In genomic region chr19:879711-880438, GRCh38 we compare ENCODE assay signal across 31 cellular contexts. TPM values are rescaled to one million over a fixed set of nuclear protein-coding genes. Genes with fewer than 3 reads are reported as not detected.
A peak's percentile ranks its signal among the peaks of the same experiment; 100 is the strongest.
DNase-seq lines count a peak whose midpoint lies in the region; ATAC-seq, FAIRE-seq and TF ChIP-seq lines count a peak whose summit lies in the region.
"Had no signal": no experiment of that assay in that cellular context is flagged by ENCODE, and none has a peak within 500 bp of the region (broad histone marks: within the 10 kb centered on the region; RNA-seq: fewer than 3 reads in every experiment).

No MANE protein-coding gene starts in this region.

- H3K4me3 Mint-ChIP-seq in T-helper 17 cell = no peak overlapping the region
- H3K4me3 Mint-ChIP-seq: CD14-positive monocyte; CD8-positive, alpha-beta memory T cell had no signal

- no peak overlapping the region for H3K27ac Mint-ChIP-seq in T-helper 17 cell

- TF ChIP-seq POLR2A in GM12891 (IDR thresholded peaks at IDR 0.05; ENCODE audit: low read depth, low read length) = no peak

- no CpG with 5 or more reads among the region's 37 CpGs for WGBS in neuronal stem cell (ENCODE audit: extremely low coverage in 2 of 2, insufficient read length in 2 of 2, insufficient replicate concordance in 1 of 2), 2 donors

- no peaks in the 10 kb centered on the region for H3K4me1 Mint-ChIP-seq in T-helper 17 cell
- H3K4me1 Mint-ChIP-seq: CD14-positive monocyte had no signal

- CTCF ChIA-PET in RWPE1 (lab: Yijun Ruan, JAX) = interaction anchor here (0.6 kb wide), 2 partner anchors 42 to 730 kb away, joined by 4 read pairs; no protein-coding TSS in a partner anchor

- FAIRE-seq in GM12891 (lab: Jason Lieb, UNC) (peak; percentile 60), kidney (lab: Jason Lieb, UNC) (no peak)
- FAIRE-seq: GM12892, RCC 7860 had no signal

- peaks cover 12% of the 10 kb centered on the region for H3K79me1 ChIP-seq in neuronal stem cell (ENCODE audit: low read depth, low read length)

- H3K9me3 ChIP-seq in kidney (ENCODE audit: control insufficient read depth in 1 of 2, low read length in 2 of 2) (no peaks in the 10 kb centered on the region), neuronal stem cell (replicated peaks in 1 of 2; ENCODE audit: control insufficient read depth in 2 of 2, insufficient read depth in 1 of 2, low read depth in 1 of 2, low read length in 2 of 2) (peaks cover 0 to 6% of the 10 kb centered on the region in 2 donors), T-helper 17 cell (ENCODE audit: control insufficient read depth, low read length, poor library complexity, severe bottlenecking) (no peaks in the 10 kb centered on the region)
- H3K9me3 ChIP-seq: BE2C had no signal

- no peak overlapping the region for H2AK5ac ChIP-seq in neuronal stem cell (ENCODE audit: low read depth, low read length)

- H2AFZ ChIP-seq in neuronal stem cell (ENCODE audit: low read length) = no peak overlapping the region
- H2AFZ ChIP-seq: GM23248 had no signal

- peaks cover 2 to 17% of the 10 kb centered on the region in 2 donors for H3K36me3 ChIP-seq in kidney (ENCODE audit: control insufficient read depth in 1 of 2, insufficient read depth in 2 of 2, low read length in 2 of 2)
- H3K36me3 ChIP-seq in neuronal stem cell (replicated peaks in 1 of 2; ENCODE audit: control insufficient read depth in 2 of 2, insufficient read depth in 2 of 2, low read length in 2 of 2) = peaks cover 53 to 76% of the 10 kb centered on the region in 2 donors

- POLR2A ChIA-PET in RWPE1 (lab: Yijun Ruan, JAX; ENCODE audit: low non-redundant PET) = interaction anchor here (0.5 to 0.6 kb wide), 2 partner anchors 11 to 17 kb away, joined by 4 read pairs; no protein-coding TSS in a partner anchor

- no peak overlapping the region for H3K9ac ChIP-seq in kidney (ENCODE audit: low read length in 2 of 2)
- H3K9ac ChIP-seq in neuronal stem cell (ENCODE audit: low read depth, low read length, poor library complexity) = no peak overlapping the region
- H3K9ac ChIP-seq: GM23248 had no signal

- H4K91ac ChIP-seq in neuronal stem cell (ENCODE audit: low read depth, low read length, poor library complexity) = no peak overlapping the region

- H3K18ac ChIP-seq in neuronal stem cell (ENCODE audit: low read length) = no peak overlapping the region

- no peak for TF ChIP-seq CTCF in RWPE1 (conservative IDR thresholded peaks at IDR 0.05; ENCODE audit: low read depth)
- no peak for TF ChIP-seq CTCF in kidney (IDR thresholded peaks at IDR 0.05; ENCODE audit: borderline replicate concordance, extremely low read depth, insufficient read depth)

- no peak overlapping the region for H2BK12ac ChIP-seq in neuronal stem cell (ENCODE audit: low read length)

- peak overlapping the region; percentile 85 for H3K23ac ChIP-seq in neuronal stem cell (ENCODE audit: low read depth, low read length, poor library complexity)

- no peak overlapping the region for H4K8ac ChIP-seq in neuronal stem cell (ENCODE audit: low read depth, low read length)

- 0 out of 2 replicates have a peak overlapping the region, but pooled peaks have one; percentile 13 for H3K27ac ChIP-seq in RWPE1
- no peak overlapping the region for H3K27ac ChIP-seq in kidney (ENCODE audit: low read depth in 2 of 2, low read length in 2 of 2)
- no peak overlapping the region for H3K27ac ChIP-seq in neuronal stem cell (replicated peaks; ENCODE audit: low read length)
- H3K27ac ChIP-seq: GM23248, HL-60 had no signal

- no peak overlapping the region for H3K4ac ChIP-seq in neuronal stem cell (ENCODE audit: low read length)

- no peak for ATAC-seq in GM18867 (IDR thresholded peaks at IDR 0.05; ENCODE audit: unreplicated experiment)
- no peak for ATAC-seq in T-helper 17 cell
- ATAC-seq: SK-N-SH treated with all-trans-retinoic acid at 6 μM for 48 hours had no signal

- no peak overlapping the region for H2BK5ac ChIP-seq in neuronal stem cell (ENCODE audit: low read length)

- H3K27me3 Mint-ChIP-seq in T-helper 17 cell = no peaks in the 10 kb centered on the region
- H3K27me3 Mint-ChIP-seq: CD8-positive, alpha-beta memory T cell had no signal

- DNase-seq in GM12891 (ENCODE audit: insufficient read length, low spot score) = no peak
- no peak for DNase-seq in RWPE1 (ENCODE audit: low spot score)
- DNase-seq in kidney = peak; percentile 80
- DNase-seq in neuronal stem cell (ENCODE audit: low spot score) = no peak
- no peak for DNase-seq in T-helper 17 cell
- DNase-seq in effector CD4-positive, alpha-beta T cell = no peak
- DNase-seq: 8988T; ACHN; BE2C; CD8-positive, alpha-beta memory T cell; DMS 273 treated with DMSO at 0.1 percent for 48 hours; DMS79; EL; GDM1; GM23248; HCEC 1CT; KBM-7; NCI-H1105 treated with DMSO at 0.1 percent for 48 hours; NCI-H146; NCI-H1930; NCI-H2107; NCI-H524 treated with DMSO at 0.1 percent for 48 hours; NCI-H774 had no signal

- H3K36me3 Mint-ChIP-seq in T-helper 17 cell (ENCODE audit: low read depth) = no peaks in the 10 kb centered on the region

- H2BK120ac ChIP-seq in neuronal stem cell (ENCODE audit: low read depth, low read length) = no peak overlapping the region

- no peak overlapping the region for H2BK15ac ChIP-seq in neuronal stem cell (ENCODE audit: low read length)

- no peak overlapping the region for H3K4me2 ChIP-seq in neuronal stem cell (ENCODE audit: insufficient read depth, low read length, poor library complexity, severe bottlenecking)

- H3K27me3 ChIP-seq in neuronal stem cell (ENCODE audit: control insufficient read depth in 3 of 3, insufficient read depth in 3 of 3, low read depth in 1 of 3, low read length in 3 of 3) = no peaks in the 10 kb centered on the region
- H3K27me3 ChIP-seq: BE2C had no signal

- intact Hi-C loops in kidney (cut with DNase I) = no loop called here

- H3K4me1 ChIP-seq in kidney (ENCODE audit: control insufficient read depth in 1 of 2, insufficient read depth in 1 of 2, low read depth in 1 of 2, low read length in 2 of 2) = no peaks in the 10 kb centered on the region
- no peaks in the 10 kb centered on the region for H3K4me1 ChIP-seq in neuronal stem cell (ENCODE audit: control insufficient read depth in 2 of 2, insufficient read depth in 1 of 2, low read depth in 1 of 2, low read length in 2 of 2)

- H3K4me3 ChIP-seq in kidney (ENCODE audit: low read length in 2 of 2) = no peak overlapping the region
- H3K4me3 ChIP-seq in neuronal stem cell (ENCODE audit: low read length in 2 of 2) = no peak overlapping the region
- H3K4me3 ChIP-seq: GM23248 had no signal

- H3K14ac ChIP-seq in neuronal stem cell (ENCODE audit: low read length) = no peak overlapping the region

TF ChIP-seq in GM12891, 5 proteins besides CTCF, POLR2A, EP300 and RAD21:
- TF ChIP-seq PAX5 (IDR thresholded peaks at IDR 0.05; ENCODE audit: insufficient read depth, low read length, severe bottlenecking) (no peak), POU2F2 (IDR thresholded peaks at IDR 0.05; ENCODE audit: low read depth, low read length) (no peak), SPI1 (IDR thresholded peaks at IDR 0.05; ENCODE audit: low read depth, low read length) (no peak), POLR2AphosphoS5 (IDR thresholded peaks at IDR 0.05; ENCODE audit: low read depth, low read length) (no peak), TAF1 (IDR thresholded peaks at IDR 0.05; ENCODE audit: low read depth, low read length) (no peak)

RNA-seq across cellular contexts. Expression of gene MED16, which starts 13.1 kb away (rescaled TPM):
- polyA plus RNA-seq in GM12891 (2012; ENCODE audit: low read depth, missing spikeins) = 25.2 TPM
- 56.5 TPM for total RNA-seq in kidney
- 72.1 TPM for polyA plus RNA-seq in kidney (ENCODE audit: insufficient read depth, low read depth, low replicate concordance)
- polyA plus RNA-seq in neuronal stem cell (2013, experiment 1 of 2) = 33.3 TPM
- polyA plus RNA-seq in neuronal stem cell (2013, experiment 2 of 2) = 32.9 TPM
- total RNA-seq in T-helper 17 cell = 10 to 100 TPM; 59.6 to 71.3 TPM

RNA-seq across cellular contexts. Expression of gene RNU6-9, which starts 13.4 kb away (rescaled TPM):
- polyA plus RNA-seq in GM12891 (2012; ENCODE audit: low read depth, missing spikeins) = not detected
- total RNA-seq in kidney (not detected), T-helper 17 cell (not detected)
- not detected for polyA plus RNA-seq in kidney (ENCODE audit: insufficient read depth, low read depth, low replicate concordance)
- polyA plus RNA-seq in neuronal stem cell (2013, experiment 1 of 2) = not detected
- polyA plus RNA-seq in neuronal stem cell (2013, experiment 2 of 2) = not detected
- total RNA-seq: CD8-positive, alpha-beta memory T cell; GM23248; LHCN-M2; MCF 10A had no signal
- polyA plus RNA-seq: CD14-positive monocyte; CD8-positive, alpha-beta memory T cell; GM23248 had no signal

RNA-seq across cellular contexts. Expression of gene CFD, which starts 20.4 kb away (rescaled TPM):
- polyA plus RNA-seq in GM12891 (2012; ENCODE audit: low read depth, missing spikeins) = 0.27 TPM
- 35.1 TPM for total RNA-seq in kidney
- polyA plus RNA-seq in kidney (ENCODE audit: insufficient read depth, low read depth, low replicate concordance) = 4.6 TPM
- 0.18 TPM for polyA plus RNA-seq in neuronal stem cell (2013, experiment 1 of 2)
- polyA plus RNA-seq in neuronal stem cell (2013, experiment 2 of 2) = 0.14 TPM
- total RNA-seq in T-helper 17 cell = 1 to 10 TPM; 1.9 to 5.3 TPM
- total RNA-seq: LHCN-M2 had no signal

RNA-seq across cellular contexts. Expression of gene ELANE, which starts 27.8 kb away (rescaled TPM):
- polyA plus RNA-seq in GM12891 (2012; ENCODE audit: low read depth, missing spikeins) = not detected
- 0.85 TPM for total RNA-seq in kidney
- polyA plus RNA-seq in kidney (ENCODE audit: insufficient read depth, low read depth, low replicate concordance) = not detected
- polyA plus RNA-seq in neuronal stem cell (2013, experiment 1 of 2) = not detected
- not detected for polyA plus RNA-seq in neuronal stem cell (2013, experiment 2 of 2)
- not detected for total RNA-seq in T-helper 17 cell
- total RNA-seq: CD8-positive, alpha-beta memory T cell; GM23248; MCF 10A had no signal
- polyA plus RNA-seq: CD8-positive, alpha-beta memory T cell had no signal

RNA-seq across cellular contexts. Expression of gene R3HDM4, which starts 33.1 kb away (rescaled TPM):
- polyA plus RNA-seq in GM12891 (2012; ENCODE audit: low read depth, missing spikeins) = 35.8 TPM
- total RNA-seq in kidney = 71.4 TPM
- 47.4 TPM for polyA plus RNA-seq in kidney (ENCODE audit: insufficient read depth, low read depth, low replicate concordance)
- 52.8 TPM for polyA plus RNA-seq in neuronal stem cell (2013, experiment 1 of 2)
- polyA plus RNA-seq in neuronal stem cell (2013, experiment 2 of 2) = 52.4 TPM
- total RNA-seq in T-helper 17 cell = 100 to 1,000 TPM; 233 to 243 TPM
